In genomic region chr3:15081960-15082664, GRCh38 we compare ENCODE assay signal across 1 cellular context.
TF ChIP-seq lines count a peak whose summit lies in the region.

No MANE protein-coding gene starts in this region.

TF ChIP-seq in GM23338, 12 proteins besides CTCF, POLR2A, EP300 and RAD21 (continued from another document):
- no peak for TF ChIP-seq ZNF462 (CRISPR knock-in tag; IDR thresholded peaks at IDR 0.05)
- TF ChIP-seq EZH2phosphoT487 (IDR thresholded peaks at IDR 0.05; ENCODE audit: unreplicated experiment) = no peak
- TF ChIP-seq POLR2AphosphoS5 (IDR thresholded peaks at IDR 0.05; ENCODE audit: low read depth) = no peak
- no peak for TF ChIP-seq EZH2 (IDR thresholded peaks at IDR 0.05; ENCODE audit: low read depth, unreplicated experiment)
- TF ChIP-seq NANOG (IDR thresholded peaks at IDR 0.05; ENCODE audit: borderline replicate concordance) = no peak
- TF ChIP-seq ZNF114 (CRISPR knock-in tag; IDR thresholded peaks at IDR 0.05) = no peak
- no peak for TF ChIP-seq JUNB (IDR thresholded peaks at IDR 0.05; ENCODE audit: unreplicated experiment)
